In genomic region chr11:9144828-9145227, GRCh38 we compare ENCODE assay signal across 22 cellular contexts. TPM values are rescaled to one million over a fixed set of nuclear protein-coding genes. Genes with fewer than 3 reads are reported as not detected.
DNase-seq lines count a peak whose midpoint lies in the region; ATAC-seq, FAIRE-seq and TF ChIP-seq lines count a peak whose summit lies in the region.
"Had no signal": no experiment of that assay in that cellular context is flagged by ENCODE, and none has a peak within 500 bp of the region (broad histone marks: within the 10 kb centered on the region; RNA-seq: fewer than 3 reads in every experiment).

No MANE protein-coding gene starts in this region.

- H3K9me2 ChIP-seq in PC-9 (ENCODE audit: insufficient read depth) = no peaks in the 10 kb centered on the region

- peak overlapping the region; percentile 14; the same call in 1 of the 2 replicates for H3K4me2 ChIP-seq in PC-9

- H3K27ac ChIP-seq in PC-9 (no peak overlapping the region), layer of hippocampus (ENCODE audit: low read depth, low read length) (peak overlapping the region; percentile 76), uterus (no peak overlapping the region)
- H3K27ac ChIP-seq: heart left ventricle, lower lobe of right lung, SJCRH30, upper lobe of left lung had no signal

- H3K36me3 ChIP-seq in PC-9 (ENCODE audit: low read depth) (no peaks in the 10 kb centered on the region), bronchial epithelial cell (ENCODE audit: control insufficient read depth, insufficient read depth, low read length) (peaks cover 6% of the 10 kb centered on the region), uterus (no peaks in the 10 kb centered on the region)

- no peaks in the 10 kb centered on the region for H4K20me1 ChIP-seq in PC-9 (ENCODE audit: insufficient read depth)

- H3K27me3 ChIP-seq in PC-9 (ENCODE audit: insufficient read depth, low read depth) (no peaks in the 10 kb centered on the region), bronchial epithelial cell (ENCODE audit: control insufficient read depth, insufficient read depth, low read length) (no peaks in the 10 kb centered on the region), layer of hippocampus (ENCODE audit: control insufficient read depth, insufficient read depth, low read length) (no peaks in the 10 kb centered on the region), uterus (no peaks in the 10 kb centered on the region)
- H3K27me3 ChIP-seq: heart left ventricle, SJCRH30, upper lobe of left lung had no signal

- TF ChIP-seq POLR2A in uterus (IDR thresholded peaks at IDR 0.05) = no peak

- no peak overlapping the region for H2AFZ ChIP-seq in PC-9

- POLR2A ChIA-PET in PC-9 (lab: Charles Lee; ENCODE audit: unreplicated experiment) = no interaction called here

- CTCF ChIA-PET in PC-9 (lab: Charles Lee) = interaction anchor here (0.7 kb wide), 1 partner anchor 1045 kb away, joined by 3 read pairs; no protein-coding TSS in a partner anchor

- DNase-seq in HTR-8/SVneo (ENCODE audit: insufficient read length, low spot score) (no peak), PC-9 (peak; percentile 35 to 89), bronchial epithelial cell (ENCODE audit: low read depth) (peak; percentile 56), NCI-H128 (lab: John Stamatoyannopoulos, UW; ENCODE audit: unreplicated experiment) (no peak), retina (no peak), uterus (no peak)
- DNase-seq: activated CD4-positive, CD25-positive, alpha-beta regulatory T cell; activated T-cell treated with anti-CD3 and anti-CD28 coated beads, Interleukin-2, amount 50 U/mL, for 72 hours; amniotic stem cell; COR-L47; heart left ventricle; KG1; lower lobe of right lung; natural killer cell; NCI-H2081 treated with DMSO at 0.1 percent for 48 hours; NCI-H526; SJCRH30; stimulated activated CD4-positive, alpha-beta T cell treated with anti-CD3 and anti-CD28 coated beads, Interleukin-2, amount 100 ng/mL, for 24 hours had no signal

- peaks cover 8% of the 10 kb centered on the region; the same call in 1 of the 2 replicates for H3F3A ChIP-seq in PC-9 (ENCODE audit: insufficient read depth, low read depth)

- peak; percentile 40 for FAIRE-seq in HTR-8/SVneo (lab: Jason Lieb, UNC)
- no peak for FAIRE-seq in bronchial epithelial cell (lab: Jason Lieb, UNC)

- H3K4me3 ChIP-seq in PC-9 (no peak overlapping the region), bronchial epithelial cell (ENCODE audit: low read depth, low read length) (no peak overlapping the region), uterus (no peak overlapping the region)
- H3K4me3 ChIP-seq: heart left ventricle, lower lobe of right lung, SJCRH30, upper lobe of left lung had no signal

- H3K4me1 ChIP-seq in PC-9 (replicated peaks; ENCODE audit: insufficient read depth) (peaks cover 42% of the 10 kb centered on the region), uterus (no peaks in the 10 kb centered on the region)
- H3K4me1 ChIP-seq: lower lobe of right lung, SJCRH30 had no signal

- H3K9me3 ChIP-seq in PC-9 (ENCODE audit: insufficient read depth, low read depth) = no peaks in the 10 kb centered on the region
- no peaks in the 10 kb centered on the region for H3K9me3 ChIP-seq in uterus
- H3K9me3 ChIP-seq: heart left ventricle, lower lobe of right lung, SJCRH30, upper lobe of left lung had no signal

- TF ChIP-seq CTCF in PC-9 (conservative IDR thresholded peaks at IDR 0.05) (no peak), bronchial epithelial cell (IDR thresholded peaks at IDR 0.05; ENCODE audit: insufficient read depth, low read length, severe bottlenecking) (no peak), uterus (IDR thresholded peaks at IDR 0.05) (no peak)

- no TSS peak for BruUV-seq in PC-9 (replicated peaks; lab: Mats Ljungman, UMichigan)

- intact Hi-C loops in PC-9 (cut with micrococcal nuclease; ENCODE audit: unreplicated experiment) = no loop called here
- intact Hi-C loops in uterus (cut with DNase I; ENCODE audit: low total_unique reads) = no loop called here

- no peaks in the 10 kb centered on the region for H3K79me2 ChIP-seq in PC-9 (ENCODE audit: low read depth)

- no peak for ATAC-seq in activated CD4-positive, CD25-positive, alpha-beta regulatory T cell treated with anti-CD3 and anti-CD28 coated beads, Interleukin-2, amount 50 U/mL, for 24 hours
- ATAC-seq: activated T-cell treated with anti-CD3 and anti-CD28 coated beads, Interleukin-2, amount 50 U/mL, for 72 hours; heart left ventricle; lower lobe of right lung; natural killer cell had no signal

RNA-seq across cellular contexts. Expression of gene SCUBE2, which starts 53.4 kb away (rescaled TPM):
- total RNA-seq in PC-9 (2021) (not detected in 2 replicates), bronchial epithelial cell (not detected in 2 replicates), uterus (10 to 100 TPM in 1 of 4 donors, 1 to 10 TPM in 2, under 1 TPM in 1; 0.88 to 66.8 (median 5.9) TPM)
- total RNA-seq: activated CD8-positive, alpha-beta memory T cell treated with anti-CD3 and anti-CD28 coated beads for 36 hours; natural killer cell had no signal

Comparison
In these comparisons a context has a peak if more than half of its experiments do, and no peak if none do; other contexts are left out.
1. DNase-seq: peak in PC-9 (2 of 2) and bronchial epithelial cell (single experiment); none in HTR-8/SVneo (single experiment), NCI-H128 (single experiment), retina (single experiment) and uterus (0 of 2).